In the genomic region with DNA sequence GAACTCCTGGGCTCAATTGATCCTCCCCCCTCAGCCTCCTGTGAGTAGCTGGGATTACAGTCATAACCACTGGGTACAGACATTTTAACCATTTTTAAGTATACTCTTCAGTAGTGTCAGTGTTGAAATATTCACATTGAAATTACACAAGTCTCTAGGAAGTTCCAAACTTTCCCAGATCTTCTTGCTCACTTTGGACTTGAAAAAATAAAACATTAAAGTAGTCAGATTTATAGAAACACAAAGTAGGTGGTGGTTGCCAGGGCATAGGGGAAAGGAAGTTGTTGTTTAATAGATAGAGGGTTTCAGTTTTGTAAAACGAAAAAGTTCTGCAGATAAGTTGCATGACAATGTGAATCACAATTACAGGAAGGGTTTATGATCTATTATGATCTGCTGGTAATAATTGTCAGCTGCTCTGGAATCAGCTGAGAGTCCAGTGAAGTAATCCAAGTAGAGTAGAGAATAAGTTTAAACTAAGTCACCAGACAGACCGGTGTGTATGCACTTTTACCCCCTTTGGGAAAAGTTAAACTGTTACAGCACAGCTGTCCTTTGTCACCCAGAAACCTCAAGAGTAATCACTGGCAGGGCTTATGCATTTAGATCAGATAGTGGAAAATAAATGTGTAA, we compare ENCODE assay signal across 8 cellular contexts. TPM values are rescaled to one million over a fixed set of nuclear protein-coding genes. Genes with fewer than 3 reads are reported as not detected.
A peak's percentile ranks its signal among the peaks of the same experiment; 100 is the strongest.
DNase-seq lines count a peak whose midpoint lies in the region; ATAC-seq, FAIRE-seq and TF ChIP-seq lines count a peak whose summit lies in the region.

No MANE protein-coding gene starts in this region.

- POLR2A ChIA-PET in A549 (lab: Yijun Ruan, JAX) = no interaction called here

- H3K27ac ChIP-seq in A549 (no peak overlapping the region), gastrocnemius medialis (peak overlapping the region; percentile 45 to 64 (median 62))
- peak overlapping the region; percentile 59 for H3K27ac ChIP-seq in effector memory CD4-positive, alpha-beta T cell (ENCODE audit: insufficient read depth, low read length, poor library complexity, severe bottlenecking)

- H3K4me2 ChIP-seq in A549 = peak overlapping the region; percentile 35

- ATAC-seq in A549 (peak; percentile 34 to 36; a peak in 2 of 6 replicates), GM19025 (IDR thresholded peaks at IDR 0.05; ENCODE audit: low read depth, unreplicated experiment) (peak; percentile 75), HG03558 (IDR thresholded peaks at IDR 0.05; ENCODE audit: extremely low read depth, unreplicated experiment) (peak; percentile 58), gastrocnemius medialis (peak; percentile 74 to 89)

- TF ChIP-seq POLR2A in A549 (IDR thresholded peaks at IDR 0.05; ENCODE audit: low read length) (no peak), gastrocnemius medialis (IDR thresholded peaks at IDR 0.05) (no peak)

- no peak for TF ChIP-seq CTCF in A549 (IDR thresholded peaks at IDR 0.05)
- no peak for TF ChIP-seq CTCF in gastrocnemius medialis (IDR thresholded peaks at IDR 0.05 in 4 of 5, conservative IDR thresholded peaks at IDR 0.05 in 1 of 5)

- FAIRE-seq in A549 (lab: Jason Lieb, UNC) = peak; percentile 51

- H3K4me3 ChIP-seq in A549 (no peak overlapping the region), gastrocnemius medialis (no peak overlapping the region)
- H3K4me3 ChIP-seq in effector memory CD4-positive, alpha-beta T cell (ENCODE audit: insufficient read depth, low read depth, low read length, poor library complexity, severe bottlenecking) = peak overlapping the region; percentile 4

- 41% methylated on average over 2 of the region's 2 CpGs for WGBS in A549 (ENCODE audit: missing lambda C conversion rate)

- in situ Hi-C loops in gastrocnemius medialis (cut with MboI; ENCODE audit: low sequenced_read_pairs in 4 of 4) = no loop called here

- H3K9me3 ChIP-seq in A549 (no peaks in the 10 kb centered on the region), gastrocnemius medialis (no peaks in the 10 kb centered on the region)
- H3K9me3 ChIP-seq in effector memory CD4-positive, alpha-beta T cell (ENCODE audit: control insufficient read depth, low read length) = no peaks in the 10 kb centered on the region

- DNase-seq in A549 (ENCODE audit: low read depth in 1 of 2, low spot score in 1 of 2) = no peak
- no peak for DNase-seq in effector memory CD4-positive, alpha-beta T cell
- DNase-seq in gastrocnemius medialis = no peak
- DNase-seq in NCI-H2171 (lab: John Stamatoyannopoulos, UW) = no peak
- no peak for DNase-seq in ecto neural progenitor cell (ENCODE audit: low spot score)
- no peak for DNase-seq in cerebellar nuclear complex (lab: John Stamatoyannopoulos, UW)

- no peaks in the 10 kb centered on the region for H3K36me3 ChIP-seq in effector memory CD4-positive, alpha-beta T cell (ENCODE audit: control insufficient read depth, insufficient read depth, low read length)
- no peaks in the 10 kb centered on the region for H3K36me3 ChIP-seq in gastrocnemius medialis

- no peaks in the 10 kb centered on the region for H3K27me3 ChIP-seq in effector memory CD4-positive, alpha-beta T cell (replicated peaks; ENCODE audit: control insufficient read depth, insufficient read depth, low read length, poor library complexity, severe bottlenecking)
- H3K27me3 ChIP-seq in gastrocnemius medialis = no peaks in the 10 kb centered on the region

- TF ChIP-seq RAD21 in A549 (conservative IDR thresholded peaks at IDR 0.05 in 1 of 2, IDR thresholded peaks at IDR 0.05 in 1 of 2) = no peak

- peaks cover 21% of the 10 kb centered on the region for H3K4me1 ChIP-seq in A549
- H3K4me1 ChIP-seq in effector memory CD4-positive, alpha-beta T cell (ENCODE audit: control insufficient read depth, insufficient read depth, low read length, poor library complexity, severe bottlenecking) = peaks cover 14% of the 10 kb centered on the region
- peaks cover 35% of the 10 kb centered on the region in 2 donors for H3K4me1 ChIP-seq in gastrocnemius medialis

- CTCF ChIA-PET in A549 (lab: Yijun Ruan, JAX) = interaction anchor here (0.6 to 2.2 kb wide), 5 partner anchors 11 to 184 kb away, joined by 3 to 13 read pairs (median 3); a partner anchor contains a TSS

- TF ChIP-seq EP300 in A549 (IDR thresholded peaks at IDR 0.05) = no peak

- intact Hi-C loops in gastrocnemius medialis (cut with DNase I; ENCODE audit: low total_unique reads) = no loop called here

TF ChIP-seq in A549, 52 proteins besides CTCF, POLR2A, EP300 and RAD21:
- TF ChIP-seq, protein P1, sequence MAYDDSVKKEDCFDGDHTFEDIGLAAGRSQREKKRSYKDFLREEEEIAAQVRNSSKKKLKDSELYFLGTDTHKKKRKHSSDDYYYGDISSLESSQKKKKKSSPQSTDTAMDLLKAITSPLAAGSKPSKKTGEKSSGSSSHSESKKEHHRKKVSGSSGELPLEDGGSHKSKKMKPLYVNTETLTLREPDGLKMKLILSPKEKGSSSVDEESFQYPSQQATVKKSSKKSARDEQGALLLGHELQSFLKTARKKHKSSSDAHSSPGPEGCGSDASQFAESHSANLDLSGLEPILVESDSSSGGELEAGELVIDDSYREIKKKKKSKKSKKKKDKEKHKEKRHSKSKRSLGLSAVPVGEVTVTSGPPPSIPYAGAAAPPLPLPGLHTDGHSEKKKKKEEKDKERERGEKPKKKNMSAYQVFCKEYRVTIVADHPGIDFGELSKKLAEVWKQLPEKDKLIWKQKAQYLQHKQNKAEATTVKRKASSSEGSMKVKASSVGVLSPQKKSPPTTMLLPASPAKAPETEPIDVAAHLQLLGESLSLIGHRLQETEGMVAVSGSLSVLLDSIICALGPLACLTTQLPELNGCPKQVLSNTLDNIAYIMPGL (CRISPR knock-in tag; IDR thresholded peaks at IDR 0.05; ENCODE audit: borderline replicate concordance) = no peak
- TF ChIP-seq ZSCAN20 (CRISPR knock-in tag; IDR thresholded peaks at IDR 0.05) (no peak), HOXB5 (CRISPR knock-in tag; IDR thresholded peaks at IDR 0.05) (no peak), CHD2 (IDR thresholded peaks at IDR 0.05; ENCODE audit: low read length, partially characterized antibody) (no peak), JUN (IDR thresholded peaks at IDR 0.05) (no peak), SMC3 (IDR thresholded peaks at IDR 0.05) (no peak), JUNB (IDR thresholded peaks at IDR 0.05) (no peak), FOXS1 (CRISPR knock-in tag; IDR thresholded peaks at IDR 0.05) (no peak), HOXB13 (CRISPR knock-in tag; IDR thresholded peaks at IDR 0.05; ENCODE audit: low read depth) (no peak)
TF ChIP-seq in A549: peak in this region for 0.

RNA-seq across cellular contexts. Expression of a gene that starts 27.4 kb away (rescaled TPM):
- polyA plus RNA-seq in A549 (2011; rRNA removed) = 45.0 and 50.0 TPM in 2 replicates
- 8.0 and 9.1 TPM in 2 replicates for polyA plus RNA-seq in A549 (2012; cell fraction: cytosol; rRNA removed)
- polyA plus RNA-seq in A549 (2012; cell fraction: nucleus; rRNA removed) = 21.5 and 27.2 TPM in 2 replicates
- polyA plus RNA-seq in A549 (2017; fragmentation: RNase III; extraction: RNeasy Plus Mini Kit Qiagen cat#74134 plus additional on column Dnase treatment) = 10.4 to 13.2 TPM (median 10.9 TPM) in 3 replicates
- polyA minus RNA-seq in A549 (2011; rRNA and poly(A)+ RNA removed) = 143 and 190 TPM in 2 replicates
- total RNA-seq in gastrocnemius medialis = 10 to 100 TPM; 34.4 to 64.5 (median 42.0) TPM

Comparison
In these comparisons a context has a peak if more than half of its experiments do, and no peak if none do; other contexts are left out.
1. H3K27ac ChIP-seq: peak in effector memory CD4-positive, alpha-beta T cell (single experiment) and gastrocnemius medialis (4 of 4); none in A549 (0 of 2).
2. Peak in every context shown above with its lines, with median percentiles within 50 percentile points of each other: ATAC-seq.